In genomic region chr4:8132400-8132799, GRCh38 we compare ENCODE assay signal across 17 cellular contexts. TPM values are rescaled to one million over a fixed set of nuclear protein-coding genes. Genes with fewer than 3 reads are reported as not detected.
A peak's percentile ranks its signal among the peaks of the same experiment; 100 is the strongest.
DNase-seq lines count a peak whose midpoint lies in the region; ATAC-seq, FAIRE-seq and TF ChIP-seq lines count a peak whose summit lies in the region.
"Had no signal": no experiment of that assay in that cellular context is flagged by ENCODE, and none has a peak within 500 bp of the region (broad histone marks: within the 10 kb centered on the region; RNA-seq: fewer than 3 reads in every experiment).

No MANE protein-coding gene starts in this region.

- no peak overlapping the region for H3K4me2 ChIP-seq in HepG2 (ENCODE audit: low read depth, low read length)
- H3K4me2 ChIP-seq in parathyroid adenoma (ENCODE audit: low read length): no peak overlapping the region

- H3K36me3 ChIP-seq in HepG2 (replicated peaks in 1 of 2; ENCODE audit: control insufficient read depth in 1 of 2, insufficient read depth in 2 of 2, low read length in 2 of 2) (no peaks in the 10 kb centered on the region), right lobe of liver (no peaks in the 10 kb centered on the region), RWPE2 (ENCODE audit: low read depth) (no peaks in the 10 kb centered on the region), parathyroid adenoma (ENCODE audit: control insufficient read depth, insufficient read depth, low read length) (no peaks in the 10 kb centered on the region)
- H3K36me3 ChIP-seq: HAP-1 had no signal

- no peaks in the 10 kb centered on the region for H3K79me2 ChIP-seq in HepG2 (ENCODE audit: insufficient read depth, low read length)
- H3K79me2 ChIP-seq in parathyroid adenoma: no peaks in the 10 kb centered on the region

- H3K27me3 ChIP-seq in HepG2 (ENCODE audit: control insufficient read depth in 1 of 2, insufficient read depth in 2 of 2, low read length in 2 of 2) (peaks cover 5 to 63% of the 10 kb centered on the region in 2 experiments; a peak in 3 of 5 replicates), right lobe of liver (no peaks in the 10 kb centered on the region), RWPE2 (ENCODE audit: insufficient read depth, poor library complexity, severe bottlenecking) (no peaks in the 10 kb centered on the region), parathyroid adenoma (ENCODE audit: control insufficient read depth, insufficient read depth, low read length) (no peaks in the 10 kb centered on the region)

- CTCF ChIA-PET in HepG2 (lab: Yijun Ruan, JAX; ENCODE audit: low intra/inter-chr PET ratio, low total read pairs): no interaction called here

- BruUV-seq in HepG2 (replicated peaks; lab: Mats Ljungman, UMichigan): no TSS peak

- H3K4me3 ChIP-seq in HepG2 (replicated peaks in 1 of 3; ENCODE audit: insufficient read depth in 1 of 3, low read depth in 2 of 3, low read length in 3 of 3) (no peak overlapping the region), right lobe of liver (no peak overlapping the region), RWPE2 (ENCODE audit: severe bottlenecking) (no peak overlapping the region), parathyroid adenoma (ENCODE audit: low read depth, low read length) (no peak overlapping the region)
- H3K4me3 ChIP-seq: HAP-1 had no signal

- DNase-seq in HepG2 (ENCODE audit: low spot score): no peak
- DNase-seq in right lobe of liver: no peak
- no peak for DNase-seq in RWPE2 (ENCODE audit: low spot score)
- no peak for DNase-seq in HK-2 (ENCODE audit: unreplicated experiment)
- DNase-seq: CD4-positive, alpha-beta T cell; DMS153; DMS79; GDM1; KBM-7 had no signal

- in situ Hi-C loops in HepG2 (cut with HindIII; ENCODE audit: extremely low pct_ligation_motif_present, low pct_unique_long_range_greater_than_20kb): no loop called here

- no peak for FAIRE-seq in HepG2 (lab: Jason Lieb, UNC)
- FAIRE-seq: GM12892, GM18507, H1 had no signal

- H3K9me3 ChIP-seq in HepG2 (ENCODE audit: low read length) (no peaks in the 10 kb centered on the region), right lobe of liver (no peaks in the 10 kb centered on the region), RWPE2 (ENCODE audit: severe bottlenecking) (no peaks in the 10 kb centered on the region), parathyroid adenoma (ENCODE audit: control insufficient read depth, low read length) (no peaks in the 10 kb centered on the region)
- H3K9me3 ChIP-seq: HAP-1 had no signal

- H3K27ac ChIP-seq in HepG2 (ENCODE audit: extremely low read length, insufficient read depth, low read length) (no peak overlapping the region), right lobe of liver (no peak overlapping the region), RWPE2 (ENCODE audit: poor library complexity, severe bottlenecking) (no peak overlapping the region), parathyroid adenoma (peak overlapping the region; percentile 56)
- H3K27ac ChIP-seq: C4-2B, HL-60 had no signal

- TF ChIP-seq EP300 in HepG2 (IDR thresholded peaks at IDR 0.05; ENCODE audit: low read depth in 2 of 2, low read length in 2 of 2): no peak
- TF ChIP-seq EP300 in HepG2 (CRISPR knock-in tag; IDR thresholded peaks at IDR 0.05; ENCODE audit: borderline replicate concordance): no peak

- no peak for TF ChIP-seq RAD21 in HepG2 (CRISPR knock-in tag; IDR thresholded peaks at IDR 0.05)

- TF ChIP-seq POLR2A in HepG2 (IDR thresholded peaks at IDR 0.05; ENCODE audit: insufficient read depth in 1 of 2, low read depth in 2 of 2, low read length in 2 of 2): no peak
- TF ChIP-seq POLR2A in right lobe of liver (IDR thresholded peaks at IDR 0.05): no peak

- WGBS in HepG2 (ENCODE audit: low lambda C conversion rate): 67% methylated on average over 3 of the region's 10 CpGs
- WGBS in right lobe of liver (ENCODE audit: insufficient coverage, low coverage, low lambda C conversion rate, missing lambda C conversion rate): no CpG with 5 or more reads among the region's 10 CpGs

- H4K20me1 ChIP-seq in HepG2 (ENCODE audit: insufficient read depth, low read length): no peaks in the 10 kb centered on the region

- intact Hi-C loops in HepG2 (cut with micrococcal nuclease; ENCODE audit: unreplicated experiment) (no loop called here), right lobe of liver (cut with DNase I) (no loop called here)

- no peak overlapping the region for H3K9ac ChIP-seq in HepG2 (ENCODE audit: insufficient read depth, low read depth, low read length)
- H3K9ac ChIP-seq in parathyroid adenoma: no peak overlapping the region

- POLR2A ChIA-PET in HepG2 (lab: Yijun Ruan, JAX): no interaction called here

- H2AFZ ChIP-seq in HepG2 (ENCODE audit: low read length) (no peak overlapping the region), parathyroid adenoma (no peak overlapping the region)

- no peaks in the 10 kb centered on the region for H3K4me1 ChIP-seq in HepG2 (ENCODE audit: insufficient read depth, low read length)
- H3K4me1 ChIP-seq in right lobe of liver: no peaks in the 10 kb centered on the region
- H3K4me1 ChIP-seq in RWPE2 (ENCODE audit: insufficient read depth, poor library complexity, severe bottlenecking): no peaks in the 10 kb centered on the region
- peaks cover 10% of the 10 kb centered on the region for H3K4me1 ChIP-seq in parathyroid adenoma
- H3K4me1 ChIP-seq: HAP-1 had no signal

- ATAC-seq in HepG2 (no peak), right lobe of liver (no peak), RWPE2 (ENCODE audit: low read depth) (0 out of 3 replicates have a peak, but pooled peaks have one; percentile 8), GM18520 (IDR thresholded peaks at IDR 0.05; ENCODE audit: unreplicated experiment) (no peak)

- TF ChIP-seq CTCF in HepG2 (CRISPR knock-in tag; IDR thresholded peaks at IDR 0.05) (no peak), right lobe of liver (IDR thresholded peaks at IDR 0.05) (no peak), RWPE2 (IDR thresholded peaks at IDR 0.05; ENCODE audit: poor library complexity, severe bottlenecking) (no peak), parathyroid adenoma (IDR thresholded peaks at IDR 0.05) (no peak)

TF ChIP-seq in HepG2, 621 proteins besides CTCF, POLR2A, EP300 and RAD21:
- TF ChIP-seq ZSCAN31 (CRISPR knock-in tag; IDR thresholded peaks at IDR 0.05; ENCODE audit: low read depth) (no peak), ZNF629 (CRISPR knock-in tag; conservative IDR thresholded peaks at IDR 0.05) (0 out of 2 replicates have a peak, but pooled peaks have one; percentile 14)

RNA-seq across cellular contexts. Expression of gene ABLIM2, which starts 26.2 kb away (rescaled TPM):
- 0.18 and 0.20 TPM in 2 replicates for total RNA-seq in HepG2 (2016; rRNA removed; fragmentation: Illumina TruSeq; extraction: Trizol)
- total RNA-seq in HepG2 (2016; cell fraction: cytosol; rRNA removed; fragmentation: Illumina TruSeq; extraction: Trizol; ENCODE audit: low read depth): not detected in 2 replicates
- total RNA-seq in HepG2 (2016; cell fraction: insoluble cytoplasmic fraction; rRNA removed; fragmentation: Illumina TruSeq; extraction: Trizol): not detected in 2 replicates
- total RNA-seq in HepG2 (2016; cell fraction: membrane; rRNA removed; fragmentation: Illumina TruSeq; extraction: Trizol): not detected in 2 replicates
- total RNA-seq in HepG2 (2016; cell fraction: nucleus; rRNA removed; fragmentation: Illumina TruSeq; extraction: Trizol): not detected in 2 replicates
- polyA plus RNA-seq in HepG2 (2011; rRNA removed): 0.37 and 0.42 TPM in 2 replicates
- polyA plus RNA-seq in HepG2 (2011; cell fraction: cytosol; rRNA removed): 0.35 and 0.46 TPM in 2 replicates
- polyA plus RNA-seq in HepG2 (2011; cell fraction: nucleus; rRNA removed): 0.33 and 0.34 TPM in 2 replicates
- polyA plus RNA-seq in HepG2 (2012): 0.15 and 0.24 TPM in 2 replicates
- not detected in 2 replicates for polyA plus RNA-seq in HepG2 (2016; cell fraction: cytosol; fragmentation: Illumina TruSeq; extraction: Trizol; ENCODE audit: low read depth)
- not detected in 2 replicates for polyA plus RNA-seq in HepG2 (2016; cell fraction: insoluble cytoplasmic fraction; fragmentation: Illumina TruSeq; extraction: Trizol; ENCODE audit: low read depth)
- 0.11 TPM in 1 of 2 replicates, not detected in the other for polyA plus RNA-seq in HepG2 (2016; cell fraction: membrane; fragmentation: Illumina TruSeq; extraction: Trizol; ENCODE audit: low read depth)
- not detected in 2 replicates for polyA plus RNA-seq in HepG2 (2016; cell fraction: nucleus; fragmentation: Illumina TruSeq; extraction: Trizol; ENCODE audit: insufficient read depth, low read depth)
- 2.2 and 7.6 TPM in 2 replicates for polyA minus RNA-seq in HepG2 (2011; rRNA and poly(A)+ RNA removed; ENCODE audit: low replicate concordance)
- 0.49 TPM in 1 of 2 replicates, not detected in the other for polyA minus RNA-seq in HepG2 (2011; cell fraction: cytosol; rRNA and poly(A)+ RNA removed)
- 0.12 and 0.52 TPM in 2 replicates for polyA minus RNA-seq in HepG2 (2011; cell fraction: nucleus; rRNA and poly(A)+ RNA removed)
- 1 to 10 TPM in 5 of 6 experiments, under 1 TPM in 1; 0.93 to 3.5 (median 2.3) TPM for total RNA-seq in right lobe of liver
